In genomic region chr10:12333382-12334185, GRCh38 we compare ENCODE assay signal across 8 cellular contexts. TPM values are rescaled to one million over a fixed set of nuclear protein-coding genes. Genes with fewer than 3 reads are reported as not detected.
DNase-seq lines count a peak whose midpoint lies in the region; ATAC-seq and TF ChIP-seq lines count a peak whose summit lies in the region.

No MANE protein-coding gene starts in this region.

- intact Hi-C loops in adrenal gland (cut with DNase I) = no loop called here

- H3K27ac ChIP-seq in adrenal gland = peak overlapping the region; percentile 38 to 82 (median 53)
- H3K27ac ChIP-seq in hepatocyte = peak overlapping the region; percentile 50

- peak; percentile 48 for ATAC-seq in GM18520 (IDR thresholded peaks at IDR 0.05; ENCODE audit: unreplicated experiment)
- peak; percentile 54 for ATAC-seq in HG03064 (IDR thresholded peaks at IDR 0.05; ENCODE audit: low read depth, unreplicated experiment)

- H3K4me2 ChIP-seq in hepatocyte = no peak overlapping the region

- WGBS in adrenal gland, 4 donors = 14 to 17% (median 17%) methylated on average over 14 to 15 of the region's 15 CpGs
- 56% methylated on average over 15 of the region's 15 CpGs for WGBS in hepatocyte (ENCODE audit: low lambda C conversion rate, missing lambda C conversion rate)

- H2AFZ ChIP-seq in hepatocyte = peak overlapping the region; percentile 40

- DNase-seq in AML-193 (lab: John Stamatoyannopoulos, UW) (peak; percentile 19 to 52), NCI-H748 (lab: John Stamatoyannopoulos, UW; ENCODE audit: unreplicated experiment) (peak; percentile 89), adrenal gland (peak; percentile 75 to 94 (median 90)), hepatocyte (ENCODE audit: low spot score) (peak; percentile 79), cerebellar nuclear complex (lab: John Stamatoyannopoulos, UW) (no peak)
- DNase-seq in stimulated activated CD4-positive, alpha-beta T cell treated with anti-CD3 and anti-CD28 coated beads, Interleukin-2, amount 100 ng/mL, for 24 hours = peak; percentile 42 to 51

- no peaks in the 10 kb centered on the region for H3K79me2 ChIP-seq in hepatocyte

- no peaks in the 10 kb centered on the region for H4K20me1 ChIP-seq in hepatocyte (ENCODE audit: insufficient read depth, poor library complexity, severe bottlenecking)

- no peaks in the 10 kb centered on the region for H3K27me3 ChIP-seq in adrenal gland
- H3K27me3 ChIP-seq in hepatocyte = no peaks in the 10 kb centered on the region

- H3K4me1 ChIP-seq in adrenal gland (replicated peaks in 1 of 2) (peaks cover 4 to 22% of the 10 kb centered on the region in 2 donors), hepatocyte (ENCODE audit: insufficient read depth) (no peaks in the 10 kb centered on the region)

- H3K4me3 ChIP-seq in adrenal gland (no peak overlapping the region), hepatocyte (no peak overlapping the region)

- H3K36me3 ChIP-seq in adrenal gland (replicated peaks in 1 of 2) = no peaks in the 10 kb centered on the region
- H3K36me3 ChIP-seq in hepatocyte (replicated peaks; ENCODE audit: insufficient read depth, low read depth) = no peaks in the 10 kb centered on the region

- no peaks in the 10 kb centered on the region for H3K9me2 ChIP-seq in hepatocyte (replicated peaks; ENCODE audit: insufficient read depth)

- TF ChIP-seq CTCF in adrenal gland (IDR thresholded peaks at IDR 0.05) = no peak
- TF ChIP-seq CTCF in hepatocyte (IDR thresholded peaks at IDR 0.05; ENCODE audit: poor library complexity) = no peak

- H3K9me3 ChIP-seq in adrenal gland (replicated peaks in 1 of 3) (no peaks in the 10 kb centered on the region), hepatocyte (ENCODE audit: low read depth) (no peaks in the 10 kb centered on the region)

- peak in 1 of 2 donors; percentile 53 for TF ChIP-seq POLR2A in adrenal gland (IDR thresholded peaks at IDR 0.05)

RNA-seq across cellular contexts. Expression of gene CAMK1D, which starts 15.8 kb away (rescaled TPM):
- total RNA-seq in adrenal gland = 1 to 10 TPM; 3.6 to 9.4 (median 7.4) TPM
- 1 to 10 TPM; 2.3 to 4.5 (median 3.9) TPM for polyA plus RNA-seq in adrenal gland
- 1.8 and 3.5 TPM in 2 replicates for total RNA-seq in hepatocyte
- polyA plus RNA-seq in hepatocyte = 3.6 and 6.0 TPM in 2 replicates

Comparison
In these comparisons a context has a peak if more than half of its experiments do, and no peak if none do; other contexts are left out.
1. DNase-seq: peak in AML-193 (2 of 2), NCI-H748 (single experiment), adrenal gland (7 of 7), hepatocyte (single experiment) and stimulated activated CD4-positive, alpha-beta T cell treated with anti-CD3 and anti-CD28 coated beads, Interleukin-2, amount 100 ng/mL, for 24 hours (2 of 2); none in cerebellar nuclear complex (0 of 2).